Comparison of ENCODE assay signal across 8 cellular contexts in the genomic region with DNA sequence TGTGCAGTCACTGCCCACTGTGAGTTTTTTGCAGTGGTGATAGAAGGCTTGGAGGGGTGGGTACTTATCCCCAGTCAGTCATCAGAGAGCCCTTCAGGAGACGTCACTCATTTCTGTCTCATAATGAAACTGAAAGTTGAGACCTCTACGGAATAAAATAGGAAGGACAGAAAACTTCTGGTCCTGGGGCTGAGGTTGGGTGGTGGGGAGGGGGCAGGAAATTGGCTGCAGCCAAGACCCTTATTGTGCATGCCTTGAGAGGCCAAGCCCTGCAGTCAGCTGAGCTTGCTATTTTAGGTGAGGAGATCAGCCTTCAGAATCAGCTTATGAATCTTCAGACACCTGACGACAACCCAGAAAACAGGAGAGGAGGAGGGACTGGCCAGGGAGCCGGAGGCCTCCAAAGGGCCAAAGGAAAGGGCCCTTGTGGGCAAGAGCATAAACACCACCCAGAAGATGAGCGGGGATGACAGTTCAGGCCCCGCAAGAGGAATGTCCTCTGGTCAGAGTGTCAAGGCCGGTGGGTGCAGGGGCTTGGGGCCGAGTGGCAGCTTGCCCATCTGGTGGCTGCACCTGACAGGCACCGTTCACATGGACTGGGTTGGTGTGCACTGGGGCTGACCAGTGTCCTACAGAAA. TPM values are rescaled to one million over a fixed set of nuclear protein-coding genes. Genes with fewer than 3 reads are reported as not detected.
DNase-seq lines count a peak whose midpoint lies in the region; ATAC-seq and TF ChIP-seq lines count a peak whose summit lies in the region.

No MANE protein-coding gene starts in this region.

- no peaks in the 10 kb centered on the region for H3K9me3 Mint-ChIP-seq in osteocyte (ENCODE audit: unreplicated experiment)

- no peak overlapping the region for H3K4me3 Mint-ChIP-seq in osteocyte (ENCODE audit: unreplicated experiment)

- H3K4me1 ChIP-seq in DOHH2 (ENCODE audit: control insufficient read depth, low read length) = peaks cover 7% of the 10 kb centered on the region

- H3K27me3 Mint-ChIP-seq in osteocyte (ENCODE audit: unreplicated experiment) = peaks cover 3% of the 10 kb centered on the region

- no peaks in the 10 kb centered on the region for H3K36me3 ChIP-seq in DOHH2 (ENCODE audit: control insufficient read depth, low read length)

- H3K79me2 ChIP-seq in DOHH2 (ENCODE audit: control insufficient read depth, low read length) = no peaks in the 10 kb centered on the region

- no peaks in the 10 kb centered on the region for H4K20me1 ChIP-seq in DOHH2 (ENCODE audit: control insufficient read depth, insufficient read depth, low read depth, low read length)

- H3K4me1 Mint-ChIP-seq in osteocyte (ENCODE audit: unreplicated experiment) = peaks cover 3% of the 10 kb centered on the region

- TF ChIP-seq CTCF in DOHH2 (IDR thresholded peaks at IDR 0.05; ENCODE audit: low read depth, low read length, poor library complexity, severe bottlenecking) (no peak), osteocyte (IDR thresholded peaks at IDR 0.05) (no peak)

- no peak overlapping the region for H3K27ac Mint-ChIP-seq in osteocyte (ENCODE audit: unreplicated experiment)

- no peaks in the 10 kb centered on the region for H3F3A ChIP-seq in DOHH2 (ENCODE audit: control insufficient read depth, insufficient read depth)

- no peak for DNase-seq in effector CD4-positive, alpha-beta T cell
- DNase-seq in inferior parietal cortex (ENCODE audit: extremely low spot score) = no peak
- no peak for DNase-seq in osteocyte (ENCODE audit: extremely low spot score, unreplicated experiment)

- no peaks in the 10 kb centered on the region for H3K9me3 ChIP-seq in DOHH2 (ENCODE audit: control insufficient read depth, insufficient read depth, low read length)

- ATAC-seq in GM19455 (IDR thresholded peaks at IDR 0.05; ENCODE audit: unreplicated experiment) = peak; percentile 63
- ATAC-seq in HG03571 (IDR thresholded peaks at IDR 0.05; ENCODE audit: unreplicated experiment) = peak; percentile 61
- peak; percentile 12 for ATAC-seq in esophagus mucosa
- ATAC-seq in GM18867 (IDR thresholded peaks at IDR 0.05; ENCODE audit: unreplicated experiment) = no peak

- peak overlapping the region; percentile 35 for H3K4me2 ChIP-seq in DOHH2 (ENCODE audit: low read length)

- H3K4me3 ChIP-seq in DOHH2 (ENCODE audit: low read length) = no peak overlapping the region

- no peaks in the 10 kb centered on the region for H3K36me3 Mint-ChIP-seq in osteocyte (ENCODE audit: unreplicated experiment)

- no peaks in the 10 kb centered on the region for H3K27me3 ChIP-seq in DOHH2 (ENCODE audit: control insufficient read depth, low read length)

- H3K9me2 ChIP-seq in DOHH2 (replicated peaks; ENCODE audit: control insufficient read depth, low read length) = no peaks in the 10 kb centered on the region

- H3K27ac ChIP-seq in DOHH2 (ENCODE audit: low read depth, low read length) = no peak overlapping the region

RNA-seq across cellular contexts. Expression of a gene that starts 17.9 kb away (rescaled TPM):
- 2.0 TPM for total RNA-seq in esophagus mucosa
- 3.5 and 4.1 TPM in 2 replicates for total RNA-seq in osteocyte
